In genomic region chr1:5995871-5996630, GRCh38 we compare ENCODE assay signal across 25 cellular contexts. TPM values are rescaled to one million over a fixed set of nuclear protein-coding genes. Genes with fewer than 3 reads are reported as not detected.
A peak's percentile ranks its signal among the peaks of the same experiment; 100 is the strongest.
DNase-seq lines count a peak whose midpoint lies in the region; ATAC-seq and TF ChIP-seq lines count a peak whose summit lies in the region.
"Had no signal": no experiment of that assay in that cellular context is flagged by ENCODE, and none has a peak within 500 bp of the region (broad histone marks: within the 10 kb centered on the region; RNA-seq: fewer than 3 reads in every experiment).

No MANE protein-coding gene starts in this region.

- TF ChIP-seq POLR2A in prostate gland (IDR thresholded peaks at IDR 0.05) = no peak

- peaks cover 34% of the 10 kb centered on the region for H3K4me1 Mint-ChIP-seq in activated CD8-positive, alpha-beta T cell treated with anti-CD3 and anti-CD28 coated beads, Interleukin-2, amount 10 ng/mL, durations not matched to agents 7 days and 5 days (ENCODE audit: low read depth)
- H3K4me1 Mint-ChIP-seq in activated CD8-positive, alpha-beta T cell treated with anti-CD3 and anti-CD28 coated beads for 36 hours (ENCODE audit: low read depth) = peaks cover 29% of the 10 kb centered on the region
- H3K4me1 Mint-ChIP-seq in activated T-helper 17 cell treated with anti-CD3 and anti-CD28 coated beads, Interleukin-2, amount 50 U/mL, for 72 hours = peaks cover 17% of the 10 kb centered on the region
- H3K4me1 Mint-ChIP-seq in type B pancreatic cell (ENCODE audit: unreplicated experiment) = peaks cover 11% of the 10 kb centered on the region

- 92% methylated on average over 17 of the region's 17 CpGs for WGBS in prostate gland

- no peak overlapping the region for H3K4me3 ChIP-seq in mucosa of descending colon
- no peak overlapping the region for H3K4me3 ChIP-seq in prostate gland
- H3K4me3 ChIP-seq: A549, thoracic aorta, vagina had no signal

- peak overlapping the region; percentile 5 for H3K4me3 Mint-ChIP-seq in activated CD8-positive, alpha-beta T cell treated with anti-CD3 and anti-CD28 coated beads, Interleukin-2, amount 10 ng/mL, durations not matched to agents 7 days and 5 days
- no peak overlapping the region for H3K4me3 Mint-ChIP-seq in activated CD8-positive, alpha-beta T cell treated with anti-CD3 and anti-CD28 coated beads for 36 hours
- H3K4me3 Mint-ChIP-seq in activated T-helper 17 cell treated with anti-CD3 and anti-CD28 coated beads, Interleukin-2, amount 50 U/mL, for 72 hours = peak overlapping the region; percentile 13
- H3K4me3 Mint-ChIP-seq in type B pancreatic cell = peak overlapping the region; percentile 28
- H3K4me3 Mint-ChIP-seq: stimulated activated naive CD8-positive, alpha-beta T cell treated with anti-CD3 and anti-CD28 coated beads, Interleukin-15, Interleukin-2, amounts not matched to agents 100 ng/mL and 50 ng/mL, for 24 hours had no signal

- no peaks in the 10 kb centered on the region for H3K27me3 ChIP-seq in prostate gland (replicated peaks; ENCODE audit: insufficient read depth)
- H3K27me3 ChIP-seq: neutrophil, vagina had no signal

- H3K36me3 ChIP-seq in mucosa of descending colon (ENCODE audit: low read depth) = no peaks in the 10 kb centered on the region
- no peaks in the 10 kb centered on the region for H3K36me3 ChIP-seq in prostate gland
- H3K36me3 ChIP-seq: thoracic aorta, vagina had no signal

- no peak overlapping the region for H3K27ac ChIP-seq in prostate gland
- H3K27ac ChIP-seq: A549, thoracic aorta, vagina, WERI-Rb-1 had no signal

- H3K9me3 Mint-ChIP-seq in activated CD8-positive, alpha-beta T cell treated with anti-CD3 and anti-CD28 coated beads, Interleukin-2, amount 10 ng/mL, durations not matched to agents 7 days and 5 days (ENCODE audit: insufficient read depth) = no peaks in the 10 kb centered on the region
- H3K9me3 Mint-ChIP-seq in activated CD8-positive, alpha-beta T cell treated with anti-CD3 and anti-CD28 coated beads for 36 hours = no peaks in the 10 kb centered on the region
- no peaks in the 10 kb centered on the region for H3K9me3 Mint-ChIP-seq in activated T-helper 17 cell treated with anti-CD3 and anti-CD28 coated beads, Interleukin-2, amount 50 U/mL, for 72 hours
- H3K9me3 Mint-ChIP-seq in type B pancreatic cell = no peaks in the 10 kb centered on the region
- H3K9me3 Mint-ChIP-seq: stimulated activated naive CD8-positive, alpha-beta T cell treated with anti-CD3 and anti-CD28 coated beads, Interleukin-15, Interleukin-2, amounts not matched to agents 100 ng/mL and 50 ng/mL, for 24 hours had no signal

- no peak for TF ChIP-seq CTCF in activated CD8-positive, alpha-beta T cell treated with anti-CD3 and anti-CD28 coated beads for 36 hours (IDR thresholded peaks at IDR 0.05)
- TF ChIP-seq CTCF in mucosa of descending colon (IDR thresholded peaks at IDR 0.05) = no peak
- TF ChIP-seq CTCF in type B pancreatic cell (conservative IDR thresholded peaks at IDR 0.05) = no peak
- no peak for TF ChIP-seq CTCF in prostate gland (IDR thresholded peaks at IDR 0.05)

- peaks cover 16% of the 10 kb centered on the region for H3K36me3 Mint-ChIP-seq in activated CD8-positive, alpha-beta T cell treated with anti-CD3 and anti-CD28 coated beads, Interleukin-2, amount 10 ng/mL, durations not matched to agents 7 days and 5 days (ENCODE audit: low read depth)
- H3K36me3 Mint-ChIP-seq in activated CD8-positive, alpha-beta T cell treated with anti-CD3 and anti-CD28 coated beads for 36 hours (ENCODE audit: low read depth) = peaks cover 3% of the 10 kb centered on the region
- H3K36me3 Mint-ChIP-seq in activated T-helper 17 cell treated with anti-CD3 and anti-CD28 coated beads, Interleukin-2, amount 50 U/mL, for 72 hours (ENCODE audit: low read depth) = peaks cover 41% of the 10 kb centered on the region
- H3K36me3 Mint-ChIP-seq in type B pancreatic cell = no peaks in the 10 kb centered on the region

- in situ Hi-C loops in ACHN (cut with HindIII; ENCODE audit: low pct_ligation_motif_present, low pct_unique_long_range_greater_than_20kb, low sequenced_read_pairs) = no loop called here

- H3K4me1 ChIP-seq in mucosa of descending colon (ENCODE audit: low read depth) (peaks cover 2% of the 10 kb centered on the region), prostate gland (replicated peaks) (peaks cover 8% of the 10 kb centered on the region)

- H3K27me3 Mint-ChIP-seq in activated CD8-positive, alpha-beta T cell treated with anti-CD3 and anti-CD28 coated beads, Interleukin-2, amount 10 ng/mL, durations not matched to agents 7 days and 5 days (ENCODE audit: low read depth) = no peaks in the 10 kb centered on the region
- H3K27me3 Mint-ChIP-seq in activated CD8-positive, alpha-beta T cell treated with anti-CD3 and anti-CD28 coated beads for 36 hours = no peaks in the 10 kb centered on the region
- H3K27me3 Mint-ChIP-seq in activated T-helper 17 cell treated with anti-CD3 and anti-CD28 coated beads, Interleukin-2, amount 50 U/mL, for 72 hours = no peaks in the 10 kb centered on the region
- H3K27me3 Mint-ChIP-seq in type B pancreatic cell = peaks cover 25% of the 10 kb centered on the region
- H3K27me3 Mint-ChIP-seq: stimulated activated naive CD8-positive, alpha-beta T cell treated with anti-CD3 and anti-CD28 coated beads, Interleukin-15, Interleukin-2, amounts not matched to agents 100 ng/mL and 50 ng/mL, for 24 hours had no signal

- no peak for ATAC-seq in activated CD8-positive, alpha-beta T cell treated with anti-CD3 and anti-CD28 coated beads, Interleukin-2, amount 10 ng/mL, durations not matched to agents 7 days and 5 days
- ATAC-seq in activated CD8-positive, alpha-beta T cell treated with anti-CD3 and anti-CD28 coated beads for 36 hours = no peak
- no peak for ATAC-seq in activated T-helper 17 cell treated with anti-CD3 and anti-CD28 coated beads, Interleukin-2, amount 50 U/mL, for 72 hours (replicated peaks)
- no peak for ATAC-seq in mucosa of descending colon
- ATAC-seq: A549, HepG2, PC-3 had no signal

- H3K9me3 ChIP-seq in mucosa of descending colon = no peaks in the 10 kb centered on the region
- H3K9me3 ChIP-seq in prostate gland = no peaks in the 10 kb centered on the region
- H3K9me3 ChIP-seq: A549, neutrophil, thoracic aorta, vagina had no signal

- CTCF ChIA-PET in activated CD8-positive, alpha-beta T cell treated with anti-CD3 and anti-CD28 coated beads, Interleukin-2, amount 10 ng/mL, durations not matched to agents 7 days and 5 days (lab: Charles Lee) = no interaction called here
- CTCF ChIA-PET in activated CD8-positive, alpha-beta T cell treated with anti-CD3 and anti-CD28 coated beads for 36 hours (lab: Charles Lee) = no interaction called here

- no peak for DNase-seq in activated CD8-positive, alpha-beta T cell treated with anti-CD3 and anti-CD28 coated beads, Interleukin-2, amount 10 ng/mL, durations not matched to agents 7 days and 5 days
- DNase-seq in activated CD8-positive, alpha-beta T cell treated with anti-CD3 and anti-CD28 coated beads for 36 hours = no peak
- DNase-seq in mucosa of descending colon = peak in 2 of 3 donors; percentile 23 to 43
- DNase-seq in type B pancreatic cell (ENCODE audit: extremely low spot score, unreplicated experiment) = no peak
- no peak for DNase-seq in ACHN
- DNase-seq in NCI-H748 (lab: John Stamatoyannopoulos, UW; ENCODE audit: unreplicated experiment) = no peak
- no peak for DNase-seq in prostate gland (ENCODE audit: low spot score)
- DNase-seq: activated gamma-delta T cell treated with Interleukin-2 at 50 U/mL for 16 hours, cerebellar nuclear complex, islet precursor cell, Kasumi-1, MV-4-11, NCI-H146, NCI-H2107, NCI-H446 treated with DMSO at 0.1 percent for 48 hours, PC-3, T1000, WERI-Rb-1 had no signal

- intact Hi-C loops in activated CD8-positive, alpha-beta T cell treated with anti-CD3 and anti-CD28 coated beads for 36 hours (cut with micrococcal nuclease) = no loop called here
- intact Hi-C loops in mucosa of descending colon (cut with DNase I, micrococcal nuclease) (no loop called here), prostate gland (cut with DNase I) (no loop called here)

- H3K27ac Mint-ChIP-seq in activated CD8-positive, alpha-beta T cell treated with anti-CD3 and anti-CD28 coated beads, Interleukin-2, amount 10 ng/mL, durations not matched to agents 7 days and 5 days = peak overlapping the region; percentile 55
- H3K27ac Mint-ChIP-seq in activated CD8-positive, alpha-beta T cell treated with anti-CD3 and anti-CD28 coated beads for 36 hours = no peak overlapping the region
- no peak overlapping the region for H3K27ac Mint-ChIP-seq in activated T-helper 17 cell treated with anti-CD3 and anti-CD28 coated beads, Interleukin-2, amount 50 U/mL, for 72 hours
- H3K27ac Mint-ChIP-seq in type B pancreatic cell = no peak overlapping the region
- H3K27ac Mint-ChIP-seq: stimulated activated naive CD8-positive, alpha-beta T cell treated with anti-CD3 and anti-CD28 coated beads, Interleukin-15, Interleukin-2, amounts not matched to agents 100 ng/mL and 50 ng/mL, for 24 hours had no signal

- POLR2A ChIA-PET in activated CD8-positive, alpha-beta T cell treated with anti-CD3 and anti-CD28 coated beads, Interleukin-2, amount 10 ng/mL, durations not matched to agents 7 days and 5 days (lab: Charles Lee) = interaction anchor here (0.9 to 8.2 kb wide), 2 partner anchors 32 to 40 kb away, joined by 3 to 105 read pairs; no protein-coding TSS in a partner anchor
- POLR2A ChIA-PET in activated CD8-positive, alpha-beta T cell treated with anti-CD3 and anti-CD28 coated beads for 36 hours (lab: Charles Lee) = interaction anchor here (3.9 kb wide), 1 partner anchor 31 kb away, joined by 55 read pairs; no protein-coding TSS in a partner anchor

RNA-seq across cellular contexts. Expression of gene NPHP4, which starts 3.8 kb away (rescaled TPM):
- total RNA-seq in activated CD8-positive, alpha-beta T cell treated with anti-CD3 and anti-CD28 coated beads, Interleukin-2, amount 10 ng/mL, durations not matched to agents 7 days and 5 days = 10 to 100 TPM; 15.6 to 17.2 TPM
- 10 to 100 TPM; 16.5 to 16.8 TPM for total RNA-seq in activated CD8-positive, alpha-beta T cell treated with anti-CD3 and anti-CD28 coated beads for 36 hours
- 10 to 100 TPM; 21.5 to 35.7 TPM for total RNA-seq in activated T-helper 17 cell treated with anti-CD3 and anti-CD28 coated beads, Interleukin-2, amount 50 U/mL, for 72 hours
- total RNA-seq in mucosa of descending colon (10 to 100 TPM in 2 of 3 donors, 1 to 10 TPM in 1; 7.5 to 12.2 (median 10.3) TPM), type B pancreatic cell (ENCODE audit: low replicate concordance) (10.3 and 21.7 TPM in 2 replicates), prostate gland (10 to 100 TPM; 11.4 to 32.2 TPM)

RNA-seq across cellular contexts. Expression of gene KCNAB2, which starts 49.6 kb away (rescaled TPM):
- total RNA-seq in activated CD8-positive, alpha-beta T cell treated with anti-CD3 and anti-CD28 coated beads, Interleukin-2, amount 10 ng/mL, durations not matched to agents 7 days and 5 days = 100 to 1,000 TPM; 343 to 360 TPM
- total RNA-seq in activated CD8-positive, alpha-beta T cell treated with anti-CD3 and anti-CD28 coated beads for 36 hours = 100 to 1,000 TPM; 290 to 299 TPM
- 100 to 1,000 TPM; 407 to 432 TPM for total RNA-seq in activated T-helper 17 cell treated with anti-CD3 and anti-CD28 coated beads, Interleukin-2, amount 50 U/mL, for 72 hours
- total RNA-seq in mucosa of descending colon (10 to 100 TPM in 2 of 3 donors, 1 to 10 TPM in 1; 6.9 to 15.7 (median 11.8) TPM), type B pancreatic cell (ENCODE audit: low replicate concordance) (1.7 and 7.2 TPM in 2 replicates), prostate gland (1 to 10 TPM; 2.0 to 5.5 TPM)

Comparison
In these comparisons a context has a peak if more than half of its experiments do, and no peak if none do; other contexts are left out.
1. DNase-seq: peak in mucosa of descending colon (2 of 3); none in activated CD8-positive, alpha-beta T cell treated with anti-CD3 and anti-CD28 coated beads, Interleukin-2, amount 10 ng/mL, durations not matched to agents 7 days and 5 days (single experiment), activated CD8-positive, alpha-beta T cell treated with anti-CD3 and anti-CD28 coated beads for 36 hours (single experiment), type B pancreatic cell (single experiment), ACHN (single experiment), NCI-H748 (single experiment) and prostate gland (single experiment).
2. RNA of gene KCNAB2, which starts 49.6 kb away (total RNA-seq): 407 to 432 TPM in activated T-helper 17 cell treated with anti-CD3 and anti-CD28 coated beads, Interleukin-2, amount 50 U/mL, for 72 hours, 343 to 360 TPM in activated CD8-positive, alpha-beta T cell treated with anti-CD3 and anti-CD28 coated beads, Interleukin-2, amount 10 ng/mL, durations not matched to agents 7 days and 5 days and 290 to 299 TPM in activated CD8-positive, alpha-beta T cell treated with anti-CD3 and anti-CD28 coated beads for 36 hours; 6.9 to 15.7 TPM in mucosa of descending colon, 1.7 to 7.2 TPM in type B pancreatic cell and 2.0 to 5.5 TPM in prostate gland; every median in the first group is over 10 times any median in the second.